12 cellular contexts compared by ENCODE assay signal in the genomic region with DNA sequence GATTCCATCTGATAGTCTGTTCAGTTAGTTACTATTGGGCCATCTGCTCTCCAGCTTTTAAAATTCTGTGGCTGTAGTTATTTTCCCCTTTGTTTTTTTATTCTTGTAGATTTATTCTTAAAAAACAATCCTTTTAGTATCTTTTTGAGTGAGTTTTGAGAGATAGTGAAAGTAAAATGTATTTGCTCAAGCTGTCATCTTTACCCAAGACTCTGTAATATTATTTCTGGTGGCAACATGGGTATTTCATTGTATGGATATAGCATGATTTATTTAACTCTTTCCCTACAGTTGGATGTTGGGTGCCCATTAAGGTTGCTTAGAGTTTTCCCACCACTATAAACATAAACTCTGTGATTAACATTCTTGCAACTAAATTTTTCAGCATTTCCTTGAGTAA. TPM values are rescaled to one million over a fixed set of nuclear protein-coding genes. Genes with fewer than 3 reads are reported as not detected.
DNase-seq lines count a peak whose midpoint lies in the region; ATAC-seq and TF ChIP-seq lines count a peak whose summit lies in the region.
"Had no signal": no experiment of that assay in that cellular context is flagged by ENCODE, and none has a peak within 500 bp of the region (broad histone marks: within the 10 kb centered on the region; RNA-seq: fewer than 3 reads in every experiment).

No MANE protein-coding gene starts in this region.

- CTCF ChIA-PET in GM10248 (lab: Yijun Ruan, JAX) = interaction anchor here (0.7 to 2.2 kb wide), 3 partner anchors 13 to 105 kb away, joined by 3 to 7 read pairs (median 3); no protein-coding TSS in a partner anchor

- peak overlapping the region; percentile 73 for H3K4me3 Mint-ChIP-seq in activated naive CD8-positive, alpha-beta T cell treated with anti-CD3 and anti-CD28 coated beads for 36 hours

- POLR2A ChIA-PET in GM10248 (lab: Yijun Ruan, JAX) = no interaction called here

- no peaks in the 10 kb centered on the region for H3K27me3 Mint-ChIP-seq in activated naive CD8-positive, alpha-beta T cell treated with anti-CD3 and anti-CD28 coated beads for 36 hours

- H3K4me1 ChIP-seq in right cardiac atrium (ENCODE audit: control insufficient read depth, insufficient read depth, low read length) = no peaks in the 10 kb centered on the region
- H3K4me1 ChIP-seq in mononuclear cell (ENCODE audit: insufficient read depth, low read length) = peaks cover 49% of the 10 kb centered on the region
- no peaks in the 10 kb centered on the region for H3K4me1 ChIP-seq in uterus
- H3K4me1 ChIP-seq: Caco-2, HAP-1 had no signal

- H3K9me3 ChIP-seq in right cardiac atrium (ENCODE audit: control insufficient read depth, low read length) (no peaks in the 10 kb centered on the region), mononuclear cell (ENCODE audit: low read depth, low read length) (no peaks in the 10 kb centered on the region), uterus (no peaks in the 10 kb centered on the region)
- H3K9me3 ChIP-seq: Caco-2, HAP-1, mucosa of descending colon had no signal

- peak overlapping the region; percentile 34 for H3K4me3 ChIP-seq in right cardiac atrium (ENCODE audit: low read length)
- H3K4me3 ChIP-seq in mononuclear cell (ENCODE audit: low read length) = peak overlapping the region; percentile 15
- no peak overlapping the region for H3K4me3 ChIP-seq in uterus
- H3K4me3 ChIP-seq: HAP-1, mucosa of descending colon had no signal

- ATAC-seq in right cardiac atrium (peak in 1 of 2 donors; percentile 11), Right ventricle myocardium inferior (no peak), GM18517 (IDR thresholded peaks at IDR 0.05; ENCODE audit: unreplicated experiment) (no peak)

- H3K27ac ChIP-seq in right cardiac atrium (ENCODE audit: low read length) (no peak overlapping the region), uterus (peak overlapping the region; percentile 23 to 53)

- peaks cover 72% of the 10 kb centered on the region for H3K4me1 Mint-ChIP-seq in activated naive CD8-positive, alpha-beta T cell treated with anti-CD3 and anti-CD28 coated beads for 36 hours

- intact Hi-C loops in right cardiac atrium (cut with DNase I) (no loop called here), Right ventricle myocardium inferior (cut with DNase I) (no loop called here), uterus (cut with DNase I; ENCODE audit: low total_unique reads) (no loop called here)

- TF ChIP-seq CTCF in uterus (IDR thresholded peaks at IDR 0.05) = no peak
- no peak for TF ChIP-seq CTCF in GM10248 (IDR thresholded peaks at IDR 0.05; ENCODE audit: control extremely low read depth, extremely low read depth, low read depth, missing control alignments)

- no peak for TF ChIP-seq POLR2A in uterus (IDR thresholded peaks at IDR 0.05)

- H3K36me3 ChIP-seq in uterus = peaks cover 0 to 2% of the 10 kb centered on the region in 2 donors

- peaks cover 1% of the 10 kb centered on the region for H3K9me3 Mint-ChIP-seq in activated naive CD8-positive, alpha-beta T cell treated with anti-CD3 and anti-CD28 coated beads for 36 hours

- peaks cover 65% of the 10 kb centered on the region for H3K36me3 Mint-ChIP-seq in activated naive CD8-positive, alpha-beta T cell treated with anti-CD3 and anti-CD28 coated beads for 36 hours

- peak overlapping the region; percentile 89 for H3K27ac Mint-ChIP-seq in activated naive CD8-positive, alpha-beta T cell treated with anti-CD3 and anti-CD28 coated beads for 36 hours

- no peak for DNase-seq in right cardiac atrium
- DNase-seq in Right ventricle myocardium inferior (ENCODE audit: missing footprints) = no peak
- DNase-seq in activated naive CD8-positive, alpha-beta T cell treated with anti-CD3 and anti-CD28 coated beads for 36 hours = no peak
- DNase-seq in uterus = no peak
- DNase-seq in GM10248 (ENCODE audit: extremely low spot score) = no peak
- no peak for DNase-seq in cerebellum (ENCODE audit: low spot score)
- DNase-seq: Caco-2, mucosa of descending colon, SW 1271 had no signal

- H3K27me3 ChIP-seq in right cardiac atrium (ENCODE audit: control insufficient read depth, insufficient read depth) (no peaks in the 10 kb centered on the region), mononuclear cell (ENCODE audit: insufficient read depth, low read length) (no peaks in the 10 kb centered on the region), uterus (no peaks in the 10 kb centered on the region)

RNA-seq across cellular contexts. Expression of a gene that starts 24.6 kb away (rescaled TPM):
- total RNA-seq in right cardiac atrium = 10 to 100 TPM; 13.8 to 14.4 (median 14.1) TPM
- polyA plus RNA-seq in right cardiac atrium = 4.6 TPM
- total RNA-seq in Right ventricle myocardium inferior = 10.3 TPM
- total RNA-seq in activated naive CD8-positive, alpha-beta T cell treated with anti-CD3 and anti-CD28 coated beads for 36 hours = 100 to 1,000 TPM; 180 to 198 TPM
- 372 TPM for total RNA-seq in mononuclear cell
- total RNA-seq in uterus = 10 to 100 TPM in 3 of 4 donors, 1 to 10 TPM in 1; 9.0 to 43.6 (median 29.6) TPM
- 35.0 TPM for total RNA-seq in cerebellum

RNA-seq across cellular contexts. Expression of a gene that starts 30.8 kb away (rescaled TPM):
- total RNA-seq in right cardiac atrium = 10 to 100 TPM; 12.1 to 16.8 (median 13.7) TPM
- 11.1 TPM for polyA plus RNA-seq in right cardiac atrium
- 10.3 TPM for total RNA-seq in Right ventricle myocardium inferior
- total RNA-seq in activated naive CD8-positive, alpha-beta T cell treated with anti-CD3 and anti-CD28 coated beads for 36 hours = 10 to 100 TPM; 72.9 to 75.1 TPM
- 8.0 TPM for total RNA-seq in mononuclear cell
- 10 to 100 TPM; 11.1 to 15.6 (median 12.5) TPM for total RNA-seq in uterus
- total RNA-seq in cerebellum = 4.1 TPM

Comparison
In these comparisons a context has a peak if more than half of its experiments do, and no peak if none do; other contexts are left out.
1. H3K4me3 ChIP-seq: peak in right cardiac atrium (single experiment) and mononuclear cell (single experiment); none in uterus (0 of 2).